ENCODE assay signal across 20 cellular contexts in genomic region chr7:79785556-79785955, GRCh38.
"Had no signal": no experiment of that assay in that cellular context is flagged by ENCODE, and none has a peak within 500 bp of the region (broad histone marks: within the 10 kb centered on the region; RNA-seq: fewer than 3 reads in every experiment).

No MANE protein-coding gene starts in this region.

- ATAC-seq: activated naive CD4-positive, alpha-beta T cell treated with anti-CD3 and anti-CD28 coated beads, Interleukin-2, amount 50 U/mL, for 72 hours; heart left ventricle; natural killer cell; stimulated activated memory B cell treated with anti-CD40 and anti-IgM and Interleukin-4, amounts not matched to agents 10 μg/mL and 1 μg/mL and 100 μg/mL, for 72 hours; WTC11 had no signal

- H3K27me3 Mint-ChIP-seq: progenitor cell of endocrine pancreas; stimulated activated memory B cell treated with anti-CD40 and anti-IgM and Interleukin-4, amounts not matched to agents 10 μg/mL and 1 μg/mL and 100 μg/mL, for 72 hours had no signal

- H3K4me3 Mint-ChIP-seq: endodermal cell; natural killer cell; stimulated activated memory B cell treated with anti-CD40 and anti-IgM and Interleukin-4, amounts not matched to agents 10 μg/mL and 1 μg/mL and 100 μg/mL, for 72 hours; WTC11 had no signal

- DNase-seq: activated T-cell treated with anti-CD3 and anti-CD28 coated beads, Interleukin-2, amount 50 U/mL, for 1 hour; adrenal gland; cerebellar nuclear complex; cortex of kidney; endodermal cell; esophagus squamous epithelium; heart left ventricle; midbrain; natural killer cell; sigmoid colon; stimulated activated CD4-positive, alpha-beta T cell treated with anti-CD3 and anti-CD28 coated beads, Interleukin-15, amount 100 ng/mL, for 24 hours; stomach; T-helper 9 cell; transverse colon; uterus had no signal

- H3K9me3 Mint-ChIP-seq: endodermal cell had no signal

- H3K4me3 ChIP-seq: adrenal gland, esophagus squamous epithelium, heart left ventricle, sigmoid colon, smooth muscle cell, stomach, transverse colon, uterus had no signal

- H3K4me1 Mint-ChIP-seq: endodermal cell; natural killer cell; stimulated activated memory B cell treated with anti-CD40 and anti-IgM and Interleukin-4, amounts not matched to agents 10 μg/mL and 1 μg/mL and 100 μg/mL, for 72 hours; WTC11 had no signal

- H3K27me3 ChIP-seq: adrenal gland, esophagus squamous epithelium, heart left ventricle, sigmoid colon, stomach, transverse colon, uterus had no signal

- H3K27ac Mint-ChIP-seq: activated naive CD4-positive, alpha-beta T cell treated with anti-CD3 and anti-CD28 coated beads, Interleukin-2, amount 50 U/mL, for 72 hours; endodermal cell; natural killer cell; progenitor cell of endocrine pancreas; stimulated activated memory B cell treated with anti-CD40 and anti-IgM and Interleukin-4, amounts not matched to agents 10 μg/mL and 1 μg/mL and 100 μg/mL, for 72 hours; WTC11 had no signal

- H3K4me2 ChIP-seq: smooth muscle cell had no signal

- H3K36me3 Mint-ChIP-seq: activated naive CD4-positive, alpha-beta T cell treated with anti-CD3 and anti-CD28 coated beads, Interleukin-2, amount 50 U/mL, for 72 hours; natural killer cell; stimulated activated memory B cell treated with anti-CD40 and anti-IgM and Interleukin-4, amounts not matched to agents 10 μg/mL and 1 μg/mL and 100 μg/mL, for 72 hours; WTC11 had no signal

- H3K9me3 ChIP-seq: adrenal gland, esophagus squamous epithelium, sigmoid colon, stomach, transverse colon, uterus had no signal

- H3K27ac ChIP-seq: adrenal gland, esophagus squamous epithelium, heart left ventricle, sigmoid colon, stomach, transverse colon, uterus had no signal

- H3K36me3 ChIP-seq: adrenal gland, esophagus squamous epithelium, heart left ventricle, sigmoid colon, stomach, transverse colon, uterus had no signal

- H3K4me1 ChIP-seq: adrenal gland, esophagus squamous epithelium, heart left ventricle, sigmoid colon, stomach, transverse colon, uterus had no signal
